27 cellular contexts compared by ENCODE assay signal in the genomic region with DNA sequence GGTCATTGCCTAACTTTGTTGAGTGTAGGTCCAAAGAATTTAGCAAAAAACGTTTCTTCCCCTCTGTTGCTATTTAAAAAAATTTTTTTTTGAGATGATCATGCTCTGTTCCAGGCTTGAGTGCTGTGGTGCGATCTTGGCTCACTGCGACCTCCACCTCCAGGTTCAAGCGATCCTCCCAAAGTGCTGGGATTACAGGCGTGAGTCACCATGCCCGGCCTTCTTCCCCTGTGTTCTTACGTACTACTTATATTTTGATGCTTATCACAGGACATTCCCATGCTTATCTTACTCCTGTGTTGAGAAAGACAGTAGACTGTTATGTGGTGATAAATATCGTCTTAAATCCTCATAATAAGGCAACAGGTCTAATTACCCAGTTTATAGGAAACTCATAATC. TPM values are rescaled to one million over a fixed set of nuclear protein-coding genes. Genes with fewer than 3 reads are reported as not detected.
DNase-seq lines count a peak whose midpoint lies in the region; ATAC-seq and TF ChIP-seq lines count a peak whose summit lies in the region.
"Had no signal": no experiment of that assay in that cellular context is flagged by ENCODE, and none has a peak within 500 bp of the region (broad histone marks: within the 10 kb centered on the region; RNA-seq: fewer than 3 reads in every experiment).

No MANE protein-coding gene starts in this region.

- CTCF ChIA-PET in Caco-2 (lab: Charles Lee): interaction anchor here (1.5 kb wide), 1 partner anchor 53 kb away, joined by 4 read pairs; no protein-coding TSS in a partner anchor

- ATAC-seq in right cardiac atrium (no peak), GM18858 (IDR thresholded peaks at IDR 0.05; ENCODE audit: unreplicated experiment) (no peak)
- no peak for ATAC-seq in stimulated activated naive CD8-positive, alpha-beta T cell treated with anti-CD3 and anti-CD28 coated beads, Interleukin-15, amount 100 ng/mL, for 72 hours
- ATAC-seq: A549; activated CD4-positive, CD25-positive, alpha-beta regulatory T cell treated with anti-CD3 and anti-CD28 coated beads, Interleukin-2, amount 50 U/mL, for 24 hours; activated T-cell treated with anti-CD3 and anti-CD28 coated beads, Interleukin-2, amount 50 U/mL, for 72 hours; effector memory CD8-positive, alpha-beta T cell; heart left ventricle had no signal

- no peaks in the 10 kb centered on the region for H3K27me3 ChIP-seq in left ventricle myocardium inferior (ENCODE audit: low read depth)
- H3K27me3 ChIP-seq in right cardiac atrium (ENCODE audit: control insufficient read depth, insufficient read depth): no peaks in the 10 kb centered on the region
- no peaks in the 10 kb centered on the region for H3K27me3 ChIP-seq in hepatocyte
- no peaks in the 10 kb centered on the region for H3K27me3 ChIP-seq in Caco-2 (replicated peaks; ENCODE audit: control insufficient read depth, insufficient read depth, low read length)
- H3K27me3 ChIP-seq: heart left ventricle had no signal

- H3K9me3 ChIP-seq in left ventricle myocardium inferior (replicated peaks): no peaks in the 10 kb centered on the region
- no peaks in the 10 kb centered on the region for H3K9me3 ChIP-seq in right cardiac atrium (ENCODE audit: control insufficient read depth, low read length)
- no peaks in the 10 kb centered on the region for H3K9me3 ChIP-seq in hepatocyte (ENCODE audit: low read depth)
- H3K9me3 ChIP-seq in Caco-2: no peaks in the 10 kb centered on the region
- H3K9me3 ChIP-seq: A549, heart left ventricle had no signal

- H3K4me1 ChIP-seq in left ventricle myocardium inferior (peaks cover 40% of the 10 kb centered on the region), right cardiac atrium (ENCODE audit: control insufficient read depth, insufficient read depth, low read length) (peaks cover 4% of the 10 kb centered on the region), hepatocyte (ENCODE audit: insufficient read depth) (no peaks in the 10 kb centered on the region), Caco-2 (peaks cover 6% of the 10 kb centered on the region; the same call in 1 of the 2 replicates)

- H3K4me3 ChIP-seq in left ventricle myocardium inferior (peak overlapping the region; percentile 98), right cardiac atrium (ENCODE audit: low read length) (no peak overlapping the region), hepatocyte (no peak overlapping the region), Caco-2 (ENCODE audit: low read depth, low read length) (no peak overlapping the region)
- H3K4me3 ChIP-seq: A549, SK-N-MC had no signal

- WGBS in right cardiac atrium: 85% methylated on average over 8 of the region's 8 CpGs
- 79% methylated on average over 8 of the region's 8 CpGs for whole genome bisulfite sequencing in hepatocyte (ENCODE audit: low lambda C conversion rate, missing lambda C conversion rate)

- peaks cover 26% of the 10 kb centered on the region for H3K4me1 Mint-ChIP-seq in stimulated activated naive CD8-positive, alpha-beta T cell treated with anti-CD3 and anti-CD28 coated beads, Interleukin-15, amount 100 ng/mL, for 72 hours
- H3K4me1 Mint-ChIP-seq in Caco-2 (ENCODE audit: low read depth, unreplicated experiment): no peaks in the 10 kb centered on the region

- intact Hi-C loops in left ventricle myocardium inferior (cut with micrococcal nuclease): no loop called here
- intact Hi-C loops in right cardiac atrium (cut with DNase I): no loop called here
- intact Hi-C loops in Caco-2 (cut with micrococcal nuclease; ENCODE audit: unreplicated experiment): no loop called here

- H4K20me1 ChIP-seq in hepatocyte (ENCODE audit: insufficient read depth, poor library complexity, severe bottlenecking): no peaks in the 10 kb centered on the region

- peaks cover 8% of the 10 kb centered on the region for H3K27me3 Mint-ChIP-seq in stimulated activated naive CD8-positive, alpha-beta T cell treated with anti-CD3 and anti-CD28 coated beads, Interleukin-15, amount 100 ng/mL, for 72 hours
- H3K27me3 Mint-ChIP-seq in Caco-2 (ENCODE audit: insufficient read depth, unreplicated experiment): no peaks in the 10 kb centered on the region
- H3K27me3 Mint-ChIP-seq: effector memory CD8-positive, alpha-beta T cell had no signal

- no peak for TF ChIP-seq CTCF in left ventricle myocardium inferior (IDR thresholded peaks at IDR 0.05; ENCODE audit: borderline replicate concordance)
- TF ChIP-seq CTCF in hepatocyte (IDR thresholded peaks at IDR 0.05; ENCODE audit: poor library complexity): no peak
- no peak for TF ChIP-seq CTCF in Caco-2 (IDR thresholded peaks at IDR 0.05; ENCODE audit: insufficient read depth in 1 of 2, low read depth in 1 of 2, low read length in 1 of 2, severe bottlenecking in 1 of 2, unreplicated experiment in 1 of 2)

- POLR2A ChIA-PET in Caco-2 (lab: Charles Lee): no interaction called here

- H3K4me3 Mint-ChIP-seq in stimulated activated naive CD8-positive, alpha-beta T cell treated with anti-CD3 and anti-CD28 coated beads, Interleukin-15, amount 100 ng/mL, for 72 hours: peak overlapping the region in 1 of 2 donors; percentile 26
- H3K4me3 Mint-ChIP-seq in Caco-2 (ENCODE audit: unreplicated experiment): no peak overlapping the region
- H3K4me3 Mint-ChIP-seq: activated T-cell treated with anti-CD3 and anti-CD28 coated beads, Interleukin-2, amount 50 U/mL, for 72 hours; effector memory CD8-positive, alpha-beta T cell had no signal

- H3K9me3 Mint-ChIP-seq in stimulated activated naive CD8-positive, alpha-beta T cell treated with anti-CD3 and anti-CD28 coated beads, Interleukin-15, amount 100 ng/mL, for 72 hours: no peaks in the 10 kb centered on the region
- no peaks in the 10 kb centered on the region for H3K9me3 Mint-ChIP-seq in Caco-2 (ENCODE audit: unreplicated experiment)
- H3K9me3 Mint-ChIP-seq: activated T-cell treated with anti-CD3 and anti-CD28 coated beads, Interleukin-2, amount 50 U/mL, for 72 hours; effector memory CD8-positive, alpha-beta T cell had no signal

- BruUV-seq in Caco-2 (replicated peaks; lab: Mats Ljungman, UMichigan): no TSS peak

- peaks cover 7% of the 10 kb centered on the region for H3K36me3 ChIP-seq in left ventricle myocardium inferior
- no peaks in the 10 kb centered on the region for H3K36me3 ChIP-seq in hepatocyte (replicated peaks; ENCODE audit: insufficient read depth, low read depth)
- H3K36me3 ChIP-seq in Caco-2 (ENCODE audit: control insufficient read depth, insufficient read depth, low read length): no peaks in the 10 kb centered on the region
- H3K36me3 ChIP-seq: heart left ventricle had no signal

- no peak for DNase-seq in left ventricle myocardium inferior
- DNase-seq in right cardiac atrium: no peak
- DNase-seq in amniotic epithelial cell (ENCODE audit: low read depth): peak; percentile 98
- DNase-seq in hepatocyte (ENCODE audit: low spot score): no peak
- DNase-seq in stimulated activated naive CD8-positive, alpha-beta T cell treated with anti-CD3 and anti-CD28 coated beads, Interleukin-15, amount 100 ng/mL, for 72 hours: no peak
- no peak for DNase-seq in Caco-2
- no peak for DNase-seq in NCI-H2196 (lab: John Stamatoyannopoulos, UW; ENCODE audit: unreplicated experiment)
- DNase-seq: activated CD8-positive, alpha-beta memory T cell treated with anti-CD3 and anti-CD28 coated beads for 24 hours; activated naive CD4-positive, alpha-beta T cell treated with anti-CD3 and anti-CD28 coated beads, Interleukin-2, amount 50 U/mL, for 16 hours; activated T-cell treated with anti-CD3 and anti-CD28 coated beads, Interleukin-2, amount 50 U/mL, for 72 hours; aorta; C1 segment of cervical spinal cord; cerebellar nuclear complex; effector memory CD8-positive, alpha-beta T cell; GOT3; heart left ventricle; Karpas-422; NCI-H1092 treated with DMSO at 0.1 percent for 48 hours; NCI-H2029 treated with DMSO at 0.1 percent for 48 hours; NCI-H510A treated with DMSO at 0.1 percent for 48 hours; retina; stimulated activated CD4-positive, alpha-beta T cell treated with anti-CD3 and anti-CD28 coated beads, Interleukin-12 subunit alpha, Interleukin-12 subunit beta, amount 100 ng/mL, for 4 hours; T-helper 9 cell had no signal

- H2AFZ ChIP-seq in hepatocyte: no peak overlapping the region

- H3K27ac ChIP-seq in left ventricle myocardium inferior (replicated peaks): no peak overlapping the region
- H3K27ac ChIP-seq in right cardiac atrium (ENCODE audit: low read length): no peak overlapping the region
- H3K27ac ChIP-seq in hepatocyte: no peak overlapping the region
- H3K27ac ChIP-seq: A549, SK-N-MC had no signal

- H3K79me2 ChIP-seq in hepatocyte: peaks cover 13% of the 10 kb centered on the region

- H3K9me2 ChIP-seq in hepatocyte (replicated peaks; ENCODE audit: insufficient read depth): no peaks in the 10 kb centered on the region

- H3K36me3 Mint-ChIP-seq in Caco-2 (ENCODE audit: insufficient read depth, unreplicated experiment): no peaks in the 10 kb centered on the region

- H3K4me2 ChIP-seq in hepatocyte: peak overlapping the region; percentile 97
- H3K4me2 ChIP-seq: A549 had no signal

- H3K27ac Mint-ChIP-seq in stimulated activated naive CD8-positive, alpha-beta T cell treated with anti-CD3 and anti-CD28 coated beads, Interleukin-15, amount 100 ng/mL, for 72 hours: no peak overlapping the region
- H3K27ac Mint-ChIP-seq in Caco-2 (ENCODE audit: unreplicated experiment): no peak overlapping the region
- H3K27ac Mint-ChIP-seq: activated T-cell treated with anti-CD3 and anti-CD28 coated beads, Interleukin-2, amount 50 U/mL, for 72 hours; effector memory CD8-positive, alpha-beta T cell had no signal

RNA-seq across cellular contexts. Expression of a gene that starts 2.5 kb away (rescaled TPM):
- 3.8 TPM for total RNA-seq in left ventricle myocardium inferior
- 1 to 10 TPM; 2.3 to 4.8 (median 4.1) TPM for total RNA-seq in right cardiac atrium
- 2.9 TPM for polyA plus RNA-seq in right cardiac atrium
- 6.3 and 6.6 TPM in 2 replicates for total RNA-seq in hepatocyte
- polyA plus RNA-seq in hepatocyte: 1.1 and 1.3 TPM in 2 replicates
- 2.4 and 2.5 TPM in 2 replicates for total RNA-seq in Caco-2 (2022)

RNA-seq across cellular contexts. Expression of a gene that starts 31.3 kb away (rescaled TPM):
- total RNA-seq in left ventricle myocardium inferior: 997 TPM
- total RNA-seq in right cardiac atrium: 1,000 to 10,000 TPM in 3 of 4 donors, 100 to 1,000 TPM in 1; 983 to 1,149 (median 1,102) TPM
- 1,453 TPM for polyA plus RNA-seq in right cardiac atrium
- total RNA-seq in hepatocyte: 1,650 and 1,680 TPM in 2 replicates
- 882 and 899 TPM in 2 replicates for polyA plus RNA-seq in hepatocyte
- total RNA-seq in Caco-2 (2022): 1,720 and 1,761 TPM in 2 replicates
